ENCODE assay signal across 8 cellular contexts in genomic region chr9:136666364-136667216, GRCh38. TPM values are rescaled to one million over a fixed set of nuclear protein-coding genes. Genes with fewer than 3 reads are reported as not detected.
DNase-seq lines count a peak whose midpoint lies in the region; FAIRE-seq and TF ChIP-seq lines count a peak whose summit lies in the region.

No MANE protein-coding gene starts in this region.

- H3K4me2 ChIP-seq in mesendoderm (ENCODE audit: low read length), result no peak overlapping the region

- no peak overlapping the region for H3K18ac ChIP-seq in mesendoderm (ENCODE audit: low read length)

- H4K8ac ChIP-seq in mesendoderm (ENCODE audit: low read depth, low read length), result no peak overlapping the region

- no peak overlapping the region for H3K4ac ChIP-seq in mesendoderm (ENCODE audit: low read depth, low read length)

- H3K27me3 ChIP-seq in bronchial epithelial cell (ENCODE audit: control insufficient read depth, insufficient read depth, low read length) (no peaks in the 10 kb centered on the region), mesendoderm (ENCODE audit: insufficient read depth, low read length, poor library complexity) (no peaks in the 10 kb centered on the region)

- H3K4me3 ChIP-seq in HFF-Myc (replicated peaks; ENCODE audit: low read depth, low read length) (peak overlapping the region; percentile 14; the same call in 1 of the 2 replicates), bronchial epithelial cell (ENCODE audit: low read depth, low read length) (peak overlapping the region; percentile 32), mesendoderm (ENCODE audit: low read length) (no peak overlapping the region)

- no peak overlapping the region for H4K5ac ChIP-seq in mesendoderm (ENCODE audit: low read length)

- DNase-seq in A172 (ENCODE audit: low spot score) (peak; percentile 40), HFF-Myc (ENCODE audit: extremely low read depth, low read depth) (no peak), bronchial epithelial cell (ENCODE audit: low read depth) (no peak), mesendoderm (no peak), D721Med (ENCODE audit: insufficient read length, low spot score) (no peak), activated gamma-delta T cell (lab: John Stamatoyannopoulos, UW) (no peak), NCI-H187 (lab: John Stamatoyannopoulos, UW) (no peak)
- no peak for DNase-seq in stimulated activated CD4-positive, alpha-beta T cell treated with anti-CD3 and anti-CD28 coated beads, Interleukin-15, amount 100 ng/mL, for 24 hours

- H2AK5ac ChIP-seq in mesendoderm (ENCODE audit: low read length), result no peak overlapping the region

- H2BK15ac ChIP-seq in mesendoderm (replicated peaks; ENCODE audit: low read depth), result no peak overlapping the region

- no peaks in the 10 kb centered on the region for H3K4me1 ChIP-seq in mesendoderm (ENCODE audit: control insufficient read depth, low read depth, low read length)

- no peak overlapping the region for H3K27ac ChIP-seq in mesendoderm (ENCODE audit: low read depth, low read length)

- WGBS in mesendoderm (ENCODE audit: extremely low coverage, insufficient coverage, low lambda C conversion rate), result no CpG with 5 or more reads among the region's 36 CpGs

- TF ChIP-seq CTCF in HFF-Myc (IDR thresholded peaks at IDR 0.05; ENCODE audit: low read depth, low read length, missing control alignments) (no peak), bronchial epithelial cell (IDR thresholded peaks at IDR 0.05; ENCODE audit: insufficient read depth, low read length, severe bottlenecking) (no peak), D721Med (IDR thresholded peaks at IDR 0.05; ENCODE audit: insufficient read depth, missing control alignments) (no peak)

- H2BK120ac ChIP-seq in mesendoderm (ENCODE audit: low read depth, low read length), result no peak overlapping the region

- H2BK5ac ChIP-seq in mesendoderm (ENCODE audit: low read length), result no peak overlapping the region

- H3K56ac ChIP-seq in mesendoderm (ENCODE audit: low read length), result peak overlapping the region; percentile 79

- H3K23ac ChIP-seq in mesendoderm (ENCODE audit: low read length), result no peak overlapping the region

- no peak overlapping the region for H3K9ac ChIP-seq in mesendoderm (ENCODE audit: low read length)

- H3K79me2 ChIP-seq in mesendoderm (ENCODE audit: control insufficient read depth, insufficient read depth, low read length), result no peaks in the 10 kb centered on the region

- no peaks in the 10 kb centered on the region for H3K79me1 ChIP-seq in mesendoderm (ENCODE audit: low read length)

- H3K36me3 ChIP-seq in bronchial epithelial cell (ENCODE audit: control insufficient read depth, insufficient read depth, low read length), result no peaks in the 10 kb centered on the region
- no peaks in the 10 kb centered on the region for H3K36me3 ChIP-seq in mesendoderm (ENCODE audit: control insufficient read depth, insufficient read depth, low read length)

- FAIRE-seq in bronchial epithelial cell (lab: Jason Lieb, UNC) (no peak), D721Med (lab: Jason Lieb, UNC) (no peak)

RNA-seq across cellular contexts. Expression of gene EGFL7, which starts 3.9 kb away (rescaled TPM):
- total RNA-seq in A172 (2014; rRNA removed; shearing (Covaris generic)), result 110 and 127 TPM in 2 replicates
- total RNA-seq in bronchial epithelial cell, result 11.8 and 18.1 TPM in 2 replicates
- 14.0 TPM for polyA plus RNA-seq in mesendoderm (2013, experiment 1 of 2)
- polyA plus RNA-seq in mesendoderm (2013, experiment 2 of 2), result 13.6 TPM

RNA-seq across cellular contexts. Expression of gene AGPAT2, which starts 20.7 kb away (rescaled TPM):
- 79.4 and 88.8 TPM in 2 replicates for total RNA-seq in A172 (2014; rRNA removed; shearing (Covaris generic))
- total RNA-seq in bronchial epithelial cell, result 41.9 and 52.0 TPM in 2 replicates
- 14.1 TPM for polyA plus RNA-seq in mesendoderm (2013, experiment 1 of 2)
- 14.3 TPM for polyA plus RNA-seq in mesendoderm (2013, experiment 2 of 2)

RNA-seq across cellular contexts. Expression of gene DIPK1B, which starts 45.8 kb away (rescaled TPM):
- total RNA-seq in A172 (2014; rRNA removed; shearing (Covaris generic)), result 16.0 and 16.7 TPM in 2 replicates
- 0.13 TPM in 1 of 2 replicates, not detected in the other for total RNA-seq in bronchial epithelial cell
- polyA plus RNA-seq in mesendoderm (2013, experiment 1 of 2), result 17.8 TPM
- 18.1 TPM for polyA plus RNA-seq in mesendoderm (2013, experiment 2 of 2)

Comparison
In these comparisons a context has a peak if more than half of its experiments do, and no peak if none do; other contexts are left out.
1. RNA of gene DIPK1B, which starts 45.8 kb away (total RNA-seq): 16.0 to 16.7 TPM in A172; 0.13 TPM in bronchial epithelial cell; every median in the first group is over 10 times any median in the second.